ENCODE assay signal across 1 cellular context in genomic region chr10:90917231-90917967, GRCh38.
A peak's percentile ranks its signal among the peaks of the same experiment; 100 is the strongest.
TF ChIP-seq lines count a peak whose summit lies in the region.

No MANE protein-coding gene starts in this region.

TF ChIP-seq in SK-N-SH treated with all-trans-retinoic acid at 6 μM for 48 hours, 23 proteins besides CTCF, POLR2A, EP300 and RAD21 (continued from another document):
- no peak for TF ChIP-seq TSHZ2 (CRISPR knock-in tag; IDR thresholded peaks at IDR 0.05)
- no peak for TF ChIP-seq RARB (CRISPR knock-in tag; IDR thresholded peaks at IDR 0.05)
- 0 out of 2 replicates have a peak, but pooled peaks have one; percentile 21 for TF ChIP-seq TOX (CRISPR knock-in tag; IDR thresholded peaks at IDR 0.05; ENCODE audit: borderline replicate concordance)
- TF ChIP-seq ZC3H10 (CRISPR knock-in tag; IDR thresholded peaks at IDR 0.05), result no peak
- TF ChIP-seq PATZ1 (CRISPR knock-in tag; IDR thresholded peaks at IDR 0.05; ENCODE audit: borderline replicate concordance), result no peak
- no peak for TF ChIP-seq ARNTL (CRISPR knock-in tag; IDR thresholded peaks at IDR 0.05; ENCODE audit: borderline replicate concordance, low read depth)
- no peak for TF ChIP-seq ZFP3 (CRISPR knock-in tag; IDR thresholded peaks at IDR 0.05)
- TF ChIP-seq PPARA (CRISPR knock-in tag; IDR thresholded peaks at IDR 0.05; ENCODE audit: borderline replicate concordance), result no peak
- TF ChIP-seq CSRNP3 (CRISPR knock-in tag; IDR thresholded peaks at IDR 0.05), result no peak
- no peak for TF ChIP-seq BACH2 (CRISPR knock-in tag; IDR thresholded peaks at IDR 0.05; ENCODE audit: borderline replicate concordance)
- TF ChIP-seq ESRRG (CRISPR knock-in tag; IDR thresholded peaks at IDR 0.05), result no peak
TF ChIP-seq in SK-N-SH treated with all-trans-retinoic acid at 6 μM for 48 hours: peak in this region for 2.
